ENCODE assay signal across 21 cellular contexts in the genomic region with DNA sequence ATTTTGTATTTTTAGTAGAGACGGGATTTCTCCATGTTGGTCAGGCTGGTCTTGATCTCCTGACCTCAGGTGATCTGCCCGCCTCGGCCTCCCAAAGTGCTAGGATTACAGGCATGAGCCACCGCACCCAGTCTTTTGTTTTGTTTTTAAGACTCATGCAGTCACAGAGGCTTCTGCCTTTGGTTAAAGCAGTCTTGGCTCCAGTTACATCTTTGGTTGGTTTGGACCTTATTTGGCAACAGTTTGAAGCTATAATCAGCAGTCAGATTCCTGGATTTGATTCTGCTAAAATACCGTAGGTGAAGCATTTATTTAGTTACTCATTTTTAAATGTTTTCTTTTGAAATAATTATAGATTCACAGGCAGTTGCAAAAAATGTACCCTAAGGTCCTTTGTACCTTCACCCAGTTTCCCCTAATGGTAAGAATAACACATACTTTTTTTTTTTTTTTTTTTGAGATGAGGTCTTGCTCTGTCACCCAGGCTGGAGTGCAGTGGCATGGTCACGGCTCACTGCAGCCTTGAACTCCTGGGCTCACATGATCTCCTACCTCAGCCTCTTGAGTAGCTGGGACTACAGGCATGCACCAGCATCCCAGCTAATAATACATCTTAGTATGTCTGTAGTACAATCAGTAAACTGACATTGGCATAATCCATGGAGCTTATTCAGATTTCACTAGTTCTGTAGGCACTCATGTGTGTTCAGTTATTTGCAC. TPM values are rescaled to one million over a fixed set of nuclear protein-coding genes. Genes with fewer than 3 reads are reported as not detected.
DNase-seq lines count a peak whose midpoint lies in the region; ATAC-seq and TF ChIP-seq lines count a peak whose summit lies in the region.
"Had no signal": no experiment of that assay in that cellular context is flagged by ENCODE, and none has a peak within 500 bp of the region (broad histone marks: within the 10 kb centered on the region; RNA-seq: fewer than 3 reads in every experiment).

No MANE protein-coding gene starts in this region.

- H3K9me3 ChIP-seq in ascending aorta: no peaks in the 10 kb centered on the region
- H3K9me3 ChIP-seq in thyroid gland: no peaks in the 10 kb centered on the region
- H3K9me3 ChIP-seq in left ventricle myocardium inferior (replicated peaks): no peaks in the 10 kb centered on the region
- H3K9me3 ChIP-seq: Caco-2, mucosa of descending colon, testis had no signal

- no peak for TF ChIP-seq POLR2A in thyroid gland (IDR thresholded peaks at IDR 0.05)

- H3K27ac ChIP-seq in ascending aorta (peak overlapping the region; percentile 81 to 87), thyroid gland (peak overlapping the region; percentile 88 to 95 (median 94)), left ventricle myocardium inferior (replicated peaks) (no peak overlapping the region)
- H3K27ac ChIP-seq: testis had no signal

- no peak for TF ChIP-seq CTCF in ascending aorta (IDR thresholded peaks at IDR 0.05)
- no peak for TF ChIP-seq CTCF in thyroid gland (IDR thresholded peaks at IDR 0.05)
- no peak for TF ChIP-seq CTCF in left ventricle myocardium inferior (IDR thresholded peaks at IDR 0.05; ENCODE audit: borderline replicate concordance)

- intact Hi-C loops in ascending aorta (cut with DNase I): no loop called here
- intact Hi-C loops in thyroid gland (cut with DNase I): no loop called here
- intact Hi-C loops in left ventricle myocardium inferior (cut with micrococcal nuclease): no loop called here

- H3K4me3 ChIP-seq in ascending aorta: no peak overlapping the region
- no peak overlapping the region for H3K4me3 ChIP-seq in thyroid gland (replicated peaks in 1 of 3)
- no peak overlapping the region for H3K4me3 ChIP-seq in left ventricle myocardium inferior
- H3K4me3 ChIP-seq in H7 (ENCODE audit: insufficient read depth, low read depth, low read length): no peak overlapping the region
- H3K4me3 ChIP-seq: dorsolateral prefrontal cortex, mucosa of descending colon, testis had no signal

- WGBS in thyroid gland, 2 donors: 35 to 42% methylated on average over 6 of the region's 6 CpGs

- H3K27me3 ChIP-seq in ascending aorta: no peaks in the 10 kb centered on the region
- H3K27me3 ChIP-seq in thyroid gland: no peaks in the 10 kb centered on the region
- H3K27me3 ChIP-seq in left ventricle myocardium inferior (ENCODE audit: low read depth): no peaks in the 10 kb centered on the region
- no peaks in the 10 kb centered on the region for H3K27me3 ChIP-seq in H7 (ENCODE audit: control insufficient read depth, insufficient read depth, low read length)
- H3K27me3 ChIP-seq: dorsolateral prefrontal cortex, testis had no signal

- DNase-seq in EH (ENCODE audit: low read depth) (peak; percentile 38), ascending aorta (ENCODE audit: low spot score in 2 of 2) (peak in 1 of 2 donors; percentile 78), iris pigment epithelial cell (ENCODE audit: low read depth) (peak; percentile 32), thyroid gland (peak; percentile 89), left ventricle myocardium inferior (no peak), H7 (no peak)
- no peak for DNase-seq in stimulated activated CD4-positive, alpha-beta T cell treated with anti-CD3 and anti-CD28 coated beads, Interleukin-4, amount 100 ng/mL, for 1 hour
- DNase-seq: activated CD4-positive, alpha-beta T cell treated with anti-CD3 and anti-CD28 coated beads, Interleukin-2, amount 50 U/mL, for 4 hours; activated T-cell treated with anti-CD3 and anti-CD28 coated beads, Interleukin-2, amount 50 U/mL, for 1 hour; AML-193; Caco-2; dorsolateral prefrontal cortex; erythroblast; mucosa of descending colon; NCI-H1105 treated with DMSO at 0.1 percent for 48 hours; NCI-H524; retina; SIG-M5; T-cell; testis had no signal

- ATAC-seq in GM19463 (IDR thresholded peaks at IDR 0.05; ENCODE audit: unreplicated experiment): no peak
- ATAC-seq: mucosa of descending colon, T-cell had no signal

- H3K4me1 ChIP-seq in ascending aorta (peaks cover 15 to 44% of the 10 kb centered on the region in 2 donors), thyroid gland (peaks cover 22 to 41% of the 10 kb centered on the region in 2 donors), left ventricle myocardium inferior (no peaks in the 10 kb centered on the region)
- H3K4me1 ChIP-seq: Caco-2, testis had no signal

- H3K36me3 ChIP-seq in ascending aorta (peaks cover 18 to 30% of the 10 kb centered on the region in 2 donors), thyroid gland (peaks cover 17 to 19% of the 10 kb centered on the region in 2 donors), left ventricle myocardium inferior (peaks cover 58% of the 10 kb centered on the region), H7 (replicated peaks; ENCODE audit: control insufficient read depth, insufficient read depth, low read length) (peaks cover 2% of the 10 kb centered on the region)

RNA-seq across cellular contexts. Expression of a gene that starts 15.7 kb away (rescaled TPM):
- total RNA-seq in ascending aorta: 34.0 TPM
- 10 to 100 TPM; 23.9 to 61.8 (median 52.0) TPM for total RNA-seq in thyroid gland
- total RNA-seq in left ventricle myocardium inferior: 13.2 TPM
- 15.8 and 16.3 TPM in 2 replicates for total RNA-seq in H7 (2014; rRNA removed; shearing (Covaris generic))

RNA-seq across cellular contexts. Expression of a gene that starts 15.9 kb away (rescaled TPM):
- total RNA-seq in ascending aorta (19.2 TPM), thyroid gland (10 to 100 TPM; 59.4 to 89.2 (median 81.4) TPM), left ventricle myocardium inferior (30.0 TPM)
- total RNA-seq in H7 (2014; rRNA removed; shearing (Covaris generic)): 39.7 and 47.0 TPM in 2 replicates

RNA-seq across cellular contexts. Expression of a gene that starts 27.0 kb away (rescaled TPM):
- total RNA-seq in ascending aorta (67.7 TPM), thyroid gland (10 to 100 TPM; 30.0 to 61.2 (median 42.8) TPM), left ventricle myocardium inferior (12.9 TPM)
- 22.9 and 27.1 TPM in 2 replicates for total RNA-seq in H7 (2014; rRNA removed; shearing (Covaris generic))

RNA-seq across cellular contexts. Expression of a gene that starts 48.0 kb away (rescaled TPM):
- total RNA-seq in ascending aorta: 51.7 TPM
- 10 to 100 TPM; 25.2 to 36.3 (median 29.7) TPM for total RNA-seq in thyroid gland
- 10.6 TPM for total RNA-seq in left ventricle myocardium inferior
- 17.9 and 18.2 TPM in 2 replicates for total RNA-seq in H7 (2014; rRNA removed; shearing (Covaris generic))

Comparison
In these comparisons a context has a peak if more than half of its experiments do, and no peak if none do; other contexts are left out.
1. DNase-seq: peak in EH (single experiment), iris pigment epithelial cell (single experiment) and thyroid gland (2 of 2); none in left ventricle myocardium inferior (single experiment), H7 (single experiment) and stimulated activated CD4-positive, alpha-beta T cell treated with anti-CD3 and anti-CD28 coated beads, Interleukin-4, amount 100 ng/mL, for 1 hour (single experiment).